Comparison of ENCODE assay signal across 10 cellular contexts in the genomic region with DNA sequence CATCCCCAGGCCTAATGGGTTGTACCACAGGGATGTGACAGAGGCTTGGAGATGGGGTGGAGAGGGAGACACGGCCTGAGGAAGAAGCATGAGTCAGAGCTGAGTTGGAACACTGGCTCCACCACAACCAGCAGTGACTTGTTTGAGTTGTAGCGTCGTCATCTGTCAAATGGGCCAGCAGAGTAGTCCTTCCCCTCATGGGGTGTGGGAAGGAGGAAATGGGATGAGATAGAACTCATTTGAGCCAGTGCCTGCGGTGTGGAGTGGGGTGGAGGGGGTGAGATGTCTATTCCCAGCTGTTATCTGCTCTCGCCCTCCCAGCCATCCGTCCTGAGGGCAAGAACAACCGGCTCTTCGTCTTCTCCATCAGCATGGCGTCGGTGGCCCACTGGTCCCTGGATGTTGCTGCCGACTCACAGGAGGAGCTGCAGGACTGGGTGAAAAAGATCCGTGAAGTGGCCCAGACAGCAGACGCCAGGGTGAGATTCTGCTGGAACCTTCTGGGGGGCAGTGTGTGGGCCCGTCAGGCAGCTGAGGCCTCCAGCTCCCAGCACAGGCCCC. TPM values are rescaled to one million over a fixed set of nuclear protein-coding genes. Genes with fewer than 3 reads are reported as not detected.
DNase-seq lines count a peak whose midpoint lies in the region; ATAC-seq and TF ChIP-seq lines count a peak whose summit lies in the region.
"Had no signal": no experiment of that assay in that cellular context is flagged by ENCODE, and none has a peak within 500 bp of the region (broad histone marks: within the 10 kb centered on the region; RNA-seq: fewer than 3 reads in every experiment).

No MANE protein-coding gene starts in this region.

- H3K4me3 ChIP-seq in esophagus squamous epithelium (no peak overlapping the region), endodermal cell (ENCODE audit: low read length) (no peak overlapping the region)
- H3K4me3 ChIP-seq: GM12878 had no signal

- H3K27me3 ChIP-seq in esophagus squamous epithelium: no peaks in the 10 kb centered on the region
- H3K27me3 ChIP-seq in endodermal cell (ENCODE audit: control insufficient read depth, insufficient read depth, low read length, poor library complexity, severe bottlenecking): no peaks in the 10 kb centered on the region

- intact Hi-C loops in esophagus squamous epithelium (cut with DNase I): loop anchor here (5.0 to 10.0 kb wide), 3 partner anchors 62 to 235 kb away; a partner anchor contains a TSS

- H3K27me3 Mint-ChIP-seq in activated T-cell treated with anti-CD3 and anti-CD28 coated beads, Interleukin-2, amount 50 U/mL, for 24 hours: no peaks in the 10 kb centered on the region
- no peaks in the 10 kb centered on the region for H3K27me3 Mint-ChIP-seq in activated CD8-positive, alpha-beta T cell treated with anti-CD3 and anti-CD28 coated beads, Interleukin-2, amount 10 ng/mL, durations not matched to agents 7 days and 5 days (ENCODE audit: low read depth)
- H3K27me3 Mint-ChIP-seq in endodermal cell (ENCODE audit: insufficient read depth): no peaks in the 10 kb centered on the region

- TF ChIP-seq CTCF in esophagus squamous epithelium (IDR thresholded peaks at IDR 0.05): no peak
- no peak for TF ChIP-seq CTCF in endodermal cell (conservative IDR thresholded peaks at IDR 0.05)

- no peak overlapping the region for H3K9ac ChIP-seq in endodermal cell (ENCODE audit: extremely low read depth, low read length, poor library complexity, severe bottlenecking)

- CTCF ChIA-PET in activated CD8-positive, alpha-beta T cell treated with anti-CD3 and anti-CD28 coated beads, Interleukin-2, amount 10 ng/mL, durations not matched to agents 7 days and 5 days (lab: Charles Lee): interaction anchor here (0.6 to 7.6 kb wide), 6 partner anchors 10 to 179 kb away, joined by 3 to 92 read pairs (median 3); a partner anchor contains a TSS

- TF ChIP-seq POLR2A in esophagus squamous epithelium (IDR thresholded peaks at IDR 0.05): no peak

- 58 to 71% methylated on average over 10 to 12 of the region's 14 CpGs for WGBS in esophagus squamous epithelium, 2 donors
- 94 to 100% methylated on average over 5 to 14 of the region's 14 CpGs for WGBS in endodermal cell (ENCODE audit: insufficient coverage in 1 of 2, insufficient read length in 1 of 2), 2 experiments

- POLR2A ChIA-PET in activated CD8-positive, alpha-beta T cell treated with anti-CD3 and anti-CD28 coated beads, Interleukin-2, amount 10 ng/mL, durations not matched to agents 7 days and 5 days (lab: Charles Lee): interaction anchor here (2.1 kb wide), 1 partner anchor 13 kb away, joined by 11 read pairs; no protein-coding TSS in a partner anchor

- H3K4me1 ChIP-seq in esophagus squamous epithelium (peaks cover 5 to 48% (median 14%) of the 10 kb centered on the region in 3 donors), endodermal cell (ENCODE audit: control insufficient read depth, insufficient read depth, low read length) (peaks cover 12% of the 10 kb centered on the region)

- H3K4me1 Mint-ChIP-seq in activated T-cell treated with anti-CD3 and anti-CD28 coated beads, Interleukin-2, amount 50 U/mL, for 24 hours (ENCODE audit: low read depth): peaks cover 34% of the 10 kb centered on the region
- H3K4me1 Mint-ChIP-seq in activated CD8-positive, alpha-beta T cell treated with anti-CD3 and anti-CD28 coated beads, Interleukin-2, amount 10 ng/mL, durations not matched to agents 7 days and 5 days (ENCODE audit: low read depth): peaks cover 70% of the 10 kb centered on the region
- H3K4me1 Mint-ChIP-seq in endodermal cell: peaks cover 1% of the 10 kb centered on the region

- peak overlapping the region; percentile 32 to 90 (median 82) for H3K27ac ChIP-seq in esophagus squamous epithelium
- no peak overlapping the region for H3K27ac ChIP-seq in endodermal cell (ENCODE audit: low read depth, low read length)

- DNase-seq in activated T-cell treated with anti-CD3 and anti-CD28 coated beads, Interleukin-2, amount 50 U/mL, for 24 hours: peak; percentile 15
- DNase-seq in activated T-cell treated with anti-CD3 and anti-CD28 coated beads for 4 hours (no peak), esophagus squamous epithelium (lab: John Stamatoyannopoulos, UW) (no peak), stromal cell of bone marrow (ENCODE audit: low read depth) (peak; percentile 56), glomerular visceral epithelial cell (ENCODE audit: extremely low spot score) (no peak), endodermal cell (no peak)
- no peak for DNase-seq in activated CD8-positive, alpha-beta T cell treated with anti-CD3 and anti-CD28 coated beads, Interleukin-2, amount 10 ng/mL, durations not matched to agents 7 days and 5 days
- DNase-seq: AML-193 had no signal

- no peak for ATAC-seq in activated CD8-positive, alpha-beta T cell treated with anti-CD3 and anti-CD28 coated beads, Interleukin-2, amount 10 ng/mL, durations not matched to agents 7 days and 5 days
- no peak for ATAC-seq in HG02571 (IDR thresholded peaks at IDR 0.05; ENCODE audit: unreplicated experiment)
- ATAC-seq: GM12878 had no signal

- H3K27ac Mint-ChIP-seq in activated T-cell treated with anti-CD3 and anti-CD28 coated beads, Interleukin-2, amount 50 U/mL, for 24 hours: peak overlapping the region; percentile 60
- H3K27ac Mint-ChIP-seq in activated CD8-positive, alpha-beta T cell treated with anti-CD3 and anti-CD28 coated beads, Interleukin-2, amount 10 ng/mL, durations not matched to agents 7 days and 5 days: peak overlapping the region; percentile 8
- no peak overlapping the region for H3K27ac Mint-ChIP-seq in endodermal cell

- H3K36me3 ChIP-seq in esophagus squamous epithelium (peaks cover 36 to 96% (median 41%) of the 10 kb centered on the region in 3 donors), endodermal cell (ENCODE audit: control insufficient read depth, insufficient read depth, low read length) (peaks cover 83% of the 10 kb centered on the region)

- no peaks in the 10 kb centered on the region for H3K9me3 Mint-ChIP-seq in activated T-cell treated with anti-CD3 and anti-CD28 coated beads, Interleukin-2, amount 50 U/mL, for 24 hours
- H3K9me3 Mint-ChIP-seq in activated CD8-positive, alpha-beta T cell treated with anti-CD3 and anti-CD28 coated beads, Interleukin-2, amount 10 ng/mL, durations not matched to agents 7 days and 5 days (ENCODE audit: insufficient read depth): no peaks in the 10 kb centered on the region
- no peaks in the 10 kb centered on the region for H3K9me3 Mint-ChIP-seq in endodermal cell

- H3K9me3 ChIP-seq in esophagus squamous epithelium (no peaks in the 10 kb centered on the region), endodermal cell (ENCODE audit: control insufficient read depth, low read length) (no peaks in the 10 kb centered on the region)

- H3K4me3 Mint-ChIP-seq in activated T-cell treated with anti-CD3 and anti-CD28 coated beads, Interleukin-2, amount 50 U/mL, for 24 hours: no peak overlapping the region
- H3K4me3 Mint-ChIP-seq in activated CD8-positive, alpha-beta T cell treated with anti-CD3 and anti-CD28 coated beads, Interleukin-2, amount 10 ng/mL, durations not matched to agents 7 days and 5 days: no peak overlapping the region
- H3K4me3 Mint-ChIP-seq in endodermal cell: no peak overlapping the region

- peaks cover 99% of the 10 kb centered on the region for H3K36me3 Mint-ChIP-seq in activated T-cell treated with anti-CD3 and anti-CD28 coated beads, Interleukin-2, amount 50 U/mL, for 24 hours (ENCODE audit: low read depth)
- H3K36me3 Mint-ChIP-seq in activated CD8-positive, alpha-beta T cell treated with anti-CD3 and anti-CD28 coated beads, Interleukin-2, amount 10 ng/mL, durations not matched to agents 7 days and 5 days (ENCODE audit: low read depth): peaks cover 90% of the 10 kb centered on the region
- H3K36me3 Mint-ChIP-seq in endodermal cell (ENCODE audit: low read depth): peaks cover 79% of the 10 kb centered on the region

RNA-seq across cellular contexts. Expression of a gene that starts 32.5 kb away (rescaled TPM):
- total RNA-seq in activated CD8-positive, alpha-beta T cell treated with anti-CD3 and anti-CD28 coated beads, Interleukin-2, amount 10 ng/mL, durations not matched to agents 7 days and 5 days: 100 to 1,000 TPM; 395 to 406 TPM
- 10 to 100 TPM; 30.4 to 84.7 (median 47.8) TPM for total RNA-seq in esophagus squamous epithelium
- total RNA-seq in endodermal cell: 100 to 1,000 TPM; 227 to 257 TPM
- 283 TPM for polyA plus RNA-seq in endodermal cell (2013, experiment 1 of 2)
- 237 TPM for polyA plus RNA-seq in endodermal cell (2013, experiment 2 of 2)

Comparison
In these comparisons a context has a peak if more than half of its experiments do, and no peak if none do; other contexts are left out.
1. DNase-seq: peak in activated T-cell treated with anti-CD3 and anti-CD28 coated beads, Interleukin-2, amount 50 U/mL, for 24 hours (single experiment) and stromal cell of bone marrow (single experiment); none in activated T-cell treated with anti-CD3 and anti-CD28 coated beads for 4 hours (single experiment), activated CD8-positive, alpha-beta T cell treated with anti-CD3 and anti-CD28 coated beads, Interleukin-2, amount 10 ng/mL, durations not matched to agents 7 days and 5 days (single experiment), esophagus squamous epithelium (single experiment), glomerular visceral epithelial cell (single experiment) and endodermal cell (single experiment).